ENCODE assay signal across 1 cellular context in the genomic region with DNA sequence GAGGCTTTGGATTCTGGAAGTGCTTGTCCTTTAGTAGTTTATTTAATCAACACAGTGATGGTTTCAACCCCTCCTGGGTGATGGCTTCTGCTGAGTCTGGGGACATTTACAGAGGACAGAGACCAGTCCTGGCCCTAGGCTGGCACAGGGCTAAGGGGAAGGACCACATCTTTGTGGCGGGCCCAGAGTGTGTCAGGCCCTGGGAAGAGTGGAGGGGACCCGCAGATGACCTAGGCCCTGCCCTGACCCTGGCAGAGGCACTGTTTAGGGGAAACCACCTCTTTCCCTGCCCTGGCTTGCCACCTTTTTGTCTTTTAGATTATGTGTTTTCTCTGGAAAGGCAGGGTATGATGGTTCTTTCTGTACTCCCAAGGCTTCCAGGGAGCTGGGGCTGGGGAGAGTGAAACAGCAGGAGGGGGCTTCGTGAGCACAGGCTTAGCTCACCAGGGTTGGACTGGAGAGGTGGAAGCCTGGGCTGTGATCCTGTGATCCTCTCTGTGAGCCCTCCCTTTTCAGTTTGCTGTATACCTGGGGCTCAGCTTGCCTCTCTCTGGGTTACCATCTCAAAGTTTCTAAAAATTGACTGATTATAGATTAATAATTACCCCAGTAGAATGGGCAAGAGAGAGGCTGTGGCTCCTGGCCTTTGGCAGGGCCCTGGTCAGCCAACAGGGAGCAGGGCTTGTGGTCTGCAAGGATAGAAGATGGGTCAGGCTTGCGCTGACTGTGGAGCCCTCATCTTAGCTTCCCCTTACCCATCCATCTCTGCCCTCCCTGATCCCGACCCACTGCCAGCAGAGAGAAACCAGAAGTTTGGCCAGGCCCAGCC.
TF ChIP-seq lines count a peak whose summit lies in the region.

No MANE protein-coding gene starts in this region.

TF ChIP-seq in HepG2, 621 proteins besides CTCF, POLR2A, EP300 and RAD21:
- TF ChIP-seq ISX (CRISPR knock-in tag; conservative IDR thresholded peaks at IDR 0.05) (no peak), ZNF891 (CRISPR knock-in tag; IDR thresholded peaks at IDR 0.05) (0 out of 2 replicates have a peak, but pooled peaks have one; percentile 36)
